ENCODE assay signal across 8 cellular contexts in the genomic region with DNA sequence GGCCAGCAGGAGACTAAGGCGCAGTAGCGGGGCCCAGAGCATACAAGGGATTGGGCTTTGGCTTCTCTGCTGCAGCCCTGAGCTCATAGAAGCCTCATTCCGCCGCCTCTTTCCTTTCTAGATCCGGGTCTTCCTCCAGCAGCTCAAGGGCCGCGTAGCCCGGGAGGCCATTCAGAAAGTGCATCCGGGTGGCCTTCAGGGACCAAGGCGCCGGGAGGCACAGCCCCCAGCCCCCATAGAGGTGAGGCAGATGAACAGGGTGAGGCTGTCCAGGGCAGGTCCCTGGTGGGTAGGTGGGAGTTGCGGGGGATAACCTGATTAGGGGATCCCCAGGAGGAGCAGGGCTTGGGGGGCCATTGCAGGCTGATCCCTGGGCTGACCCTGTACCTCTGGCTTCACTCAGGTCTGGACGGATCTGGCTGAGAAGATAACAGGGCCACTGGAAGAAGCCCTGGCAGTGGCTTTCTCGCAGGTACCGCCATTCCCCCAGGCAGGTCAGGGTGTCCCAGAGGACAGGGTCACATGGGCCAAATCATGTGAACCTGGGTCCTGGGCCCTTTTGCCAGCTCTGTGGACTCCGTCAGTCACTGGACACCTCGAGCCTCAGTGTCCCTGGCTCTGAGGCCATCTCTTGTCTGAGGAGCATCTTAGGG. TPM values are rescaled to one million over a fixed set of nuclear protein-coding genes. Genes with fewer than 3 reads are reported as not detected.
A peak's percentile ranks its signal among the peaks of the same experiment; 100 is the strongest.
DNase-seq lines count a peak whose midpoint lies in the region; ATAC-seq, FAIRE-seq and TF ChIP-seq lines count a peak whose summit lies in the region.

No MANE protein-coding gene starts in this region.

- H3K27ac ChIP-seq in A549 (peak overlapping the region in 1 of 2 experiments; percentile 57; a peak in 2 of 6 replicates), HUES48 (ENCODE audit: low read depth, low read length) (peak overlapping the region; percentile 16), mucosa of rectum (ENCODE audit: low read depth in 2 of 2, low read length in 2 of 2) (peak overlapping the region; percentile 80 to 90)

- ATAC-seq in A549 (no peak), HG02870 (IDR thresholded peaks at IDR 0.05; ENCODE audit: unreplicated experiment) (no peak), GM21423 (IDR thresholded peaks at IDR 0.05; ENCODE audit: unreplicated experiment) (no peak)

- H3K27me3 ChIP-seq in HUES48 (ENCODE audit: control insufficient read depth, insufficient read depth, low read length) (peaks cover 25% of the 10 kb centered on the region), mucosa of rectum (ENCODE audit: control insufficient read depth in 2 of 2, insufficient read depth in 2 of 2, low read length in 2 of 2) (peaks cover 9 to 14% of the 10 kb centered on the region in 2 donors)

- peak overlapping the region; percentile 89 to 96 (median 94) for H3K27ac Mint-ChIP-seq in brain

- H3K9me3 ChIP-seq in A549 (no peaks in the 10 kb centered on the region), HUES48 (ENCODE audit: control insufficient read depth, insufficient read depth, low read length) (no peaks in the 10 kb centered on the region), mucosa of rectum (ENCODE audit: control insufficient read depth in 2 of 2, low read length in 2 of 2) (no peaks in the 10 kb centered on the region)

- H3K4me1 Mint-ChIP-seq in brain, result peaks cover 54% of the 10 kb centered on the region

- CTCF ChIA-PET in A549 (lab: Yijun Ruan, JAX), result interaction anchor here (1.5 to 2.7 kb wide), 3 partner anchors 8 to 69 kb away, joined by 6 to 8 read pairs (median 7); no protein-coding TSS in a partner anchor

- no peaks in the 10 kb centered on the region for H3K36me3 Mint-ChIP-seq in brain

- DNase-seq in A549 (ENCODE audit: low read depth in 1 of 2, low spot score in 1 of 2), result no peak
- no peak for DNase-seq in NCI-H1436 treated with DMSO at 0.1 percent for 48 hours (lab: John Stamatoyannopoulos, UW)
- DNase-seq in SKM-1 (lab: John Stamatoyannopoulos, UW; ENCODE audit: unreplicated experiment), result no peak

- no peak for TF ChIP-seq EP300 in A549 (IDR thresholded peaks at IDR 0.05)

- H3K4me1 ChIP-seq in A549 (peaks cover 20% of the 10 kb centered on the region), HUES48 (ENCODE audit: control insufficient read depth, insufficient read depth, low read length) (0 out of 2 replicates have a peak, but pooled peaks cover 8% of the 10 kb centered on the region), mucosa of rectum (ENCODE audit: control insufficient read depth in 2 of 2, insufficient read depth in 2 of 2, low read length in 2 of 2) (peaks cover 33% of the 10 kb centered on the region in 2 donors)

- peak overlapping the region; percentile 87 to 96 (median 93) for H3K4me3 Mint-ChIP-seq in brain

- peaks cover 0 to 4% (median 0%) of the 10 kb centered on the region in 5 experiments for H3K9me3 Mint-ChIP-seq in brain

- peak overlapping the region; percentile 89 for H3K4me2 ChIP-seq in A549

- no peak for TF ChIP-seq CTCF in A549 (IDR thresholded peaks at IDR 0.05)
- no peak for TF ChIP-seq CTCF in brain (conservative IDR thresholded peaks at IDR 0.05)

- H3K36me3 ChIP-seq in HUES48 (ENCODE audit: control insufficient read depth, insufficient read depth, low read length), result peaks cover 11% of the 10 kb centered on the region; the same call in 1 of the 2 replicates
- H3K36me3 ChIP-seq in mucosa of rectum (ENCODE audit: control insufficient read depth in 2 of 2, insufficient read depth in 2 of 2, low read length in 2 of 2), result peaks cover 0 to 6% of the 10 kb centered on the region in 2 donors

- FAIRE-seq in A549 (lab: Jason Lieb, UNC), result no peak

- TF ChIP-seq POLR2A in A549 (IDR thresholded peaks at IDR 0.05; ENCODE audit: low read length), result no peak

- H3K27me3 Mint-ChIP-seq in brain, result peaks cover 37% of the 10 kb centered on the region

- POLR2A ChIA-PET in A549 (lab: Yijun Ruan, JAX), result no interaction called here

- H3K9ac ChIP-seq in HUES48 (ENCODE audit: low read depth, low read length) (no peak overlapping the region), mucosa of rectum (ENCODE audit: low read depth in 1 of 2, low read length in 2 of 2) (peak overlapping the region; percentile 58 to 83)

- H3K4me3 ChIP-seq in A549 (peak overlapping the region; percentile 42), HUES48 (ENCODE audit: low read depth, low read length) (peak overlapping the region; percentile 64), mucosa of rectum (ENCODE audit: low read length in 2 of 2) (peak overlapping the region; percentile 59 to 86)

- 80% methylated on average over 15 of the region's 17 CpGs for WGBS in A549 (ENCODE audit: missing lambda C conversion rate)

- TF ChIP-seq RAD21 in A549 (conservative IDR thresholded peaks at IDR 0.05 in 1 of 2, IDR thresholded peaks at IDR 0.05 in 1 of 2), result no peak

TF ChIP-seq in A549, 52 proteins besides CTCF, POLR2A, EP300 and RAD21:
- TF ChIP-seq EHF (CRISPR knock-in tag; IDR thresholded peaks at IDR 0.05) (no peak), RFX5 (IDR thresholded peaks at IDR 0.05) (no peak), HOXA7 (CRISPR knock-in tag; IDR thresholded peaks at IDR 0.05) (no peak), CHD2 (IDR thresholded peaks at IDR 0.05; ENCODE audit: low read length, partially characterized antibody) (no peak), CEBPB (IDR thresholded peaks at IDR 0.05) (no peak), TFCP2L1 (CRISPR knock-in tag; IDR thresholded peaks at IDR 0.05) (no peak), TP53 (CRISPR knock-in tag; IDR thresholded peaks at IDR 0.05) (no peak), CBX2 (IDR thresholded peaks at IDR 0.05; ENCODE audit: borderline replicate concordance, low read depth) (no peak), JUNB (IDR thresholded peaks at IDR 0.05) (no peak), KDM5A (IDR thresholded peaks at IDR 0.05) (no peak)

RNA-seq across cellular contexts. Expression of gene SNAPC2, which starts 1.3 kb away (rescaled TPM):
- polyA plus RNA-seq in A549 (2011; rRNA removed) (8.8 and 9.2 TPM in 2 replicates), A549 (2017; fragmentation: RNase III; extraction: RNeasy Plus Mini Kit Qiagen cat#74134 plus additional on column Dnase treatment) (13.4 to 13.8 TPM (median 13.8 TPM) in 3 replicates), brain (ENCODE audit: insufficient read depth, low read depth, low replicate concordance) (56.5 TPM)
- 17.1 and 22.8 TPM in 2 replicates for polyA plus RNA-seq in A549 (2012; cell fraction: cytosol; rRNA removed)
- polyA plus RNA-seq in A549 (2012; cell fraction: nucleus; rRNA removed), result 20.9 and 24.4 TPM in 2 replicates
- 8.2 and 10.5 TPM in 2 replicates for polyA minus RNA-seq in A549 (2011; rRNA and poly(A)+ RNA removed)

RNA-seq across cellular contexts. Expression of gene CTXN1, which starts 4.5 kb away (rescaled TPM):
- polyA plus RNA-seq in A549 (2011; rRNA removed) (0.79 and 1.2 TPM in 2 replicates), A549 (2017; fragmentation: RNase III; extraction: RNeasy Plus Mini Kit Qiagen cat#74134 plus additional on column Dnase treatment) (7.9 to 10.7 TPM (median 9.9 TPM) in 3 replicates), brain (ENCODE audit: insufficient read depth, low read depth, low replicate concordance) (260 TPM)
- 10.8 and 16.5 TPM in 2 replicates for polyA plus RNA-seq in A549 (2012; cell fraction: cytosol; rRNA removed)
- 11.0 and 16.2 TPM in 2 replicates for polyA plus RNA-seq in A549 (2012; cell fraction: nucleus; rRNA removed)
- polyA minus RNA-seq in A549 (2011; rRNA and poly(A)+ RNA removed), result 0.33 and 0.78 TPM in 2 replicates

RNA-seq across cellular contexts. Expression of gene TGFBR3L, which starts 6.8 kb away (rescaled TPM):
- polyA plus RNA-seq in A549 (2011; rRNA removed), result 0.21 and 0.40 TPM in 2 replicates
- 1.2 and 2.0 TPM in 2 replicates for polyA plus RNA-seq in A549 (2012; cell fraction: cytosol; rRNA removed)
- 1.2 and 3.0 TPM in 2 replicates for polyA plus RNA-seq in A549 (2012; cell fraction: nucleus; rRNA removed)
- 0.70 to 1.4 TPM (median 1.2 TPM) in 3 replicates for polyA plus RNA-seq in A549 (2017; fragmentation: RNase III; extraction: RNeasy Plus Mini Kit Qiagen cat#74134 plus additional on column Dnase treatment)
- polyA minus RNA-seq in A549 (2011; rRNA and poly(A)+ RNA removed), result 0.39 TPM in 1 of 2 replicates, not detected in the other
- polyA plus RNA-seq in brain (ENCODE audit: insufficient read depth, low read depth, low replicate concordance), result 13.6 TPM

RNA-seq across cellular contexts. Expression of gene MAP2K7, which starts 17.8 kb away (rescaled TPM):
- polyA plus RNA-seq in A549 (2011; rRNA removed) (5.5 TPM in 2 replicates), A549 (2017; fragmentation: RNase III; extraction: RNeasy Plus Mini Kit Qiagen cat#74134 plus additional on column Dnase treatment) (17.4 to 19.4 TPM (median 19.3 TPM) in 3 replicates), brain (ENCODE audit: insufficient read depth, low read depth, low replicate concordance) (76.0 TPM)
- polyA plus RNA-seq in A549 (2012; cell fraction: cytosol; rRNA removed), result 9.3 and 12.9 TPM in 2 replicates
- 37.3 and 41.7 TPM in 2 replicates for polyA plus RNA-seq in A549 (2012; cell fraction: nucleus; rRNA removed)
- polyA minus RNA-seq in A549 (2011; rRNA and poly(A)+ RNA removed), result 6.1 and 9.4 TPM in 2 replicates

RNA-seq across cellular contexts. Expression of gene TIMM44, which starts 22.0 kb away (rescaled TPM):
- polyA plus RNA-seq in A549 (2011; rRNA removed) (23.0 and 53.2 TPM in 2 replicates), A549 (2017; fragmentation: RNase III; extraction: RNeasy Plus Mini Kit Qiagen cat#74134 plus additional on column Dnase treatment) (29.7 to 37.9 TPM (median 33.4 TPM) in 3 replicates), brain (ENCODE audit: insufficient read depth, low read depth, low replicate concordance) (51.2 TPM)
- polyA plus RNA-seq in A549 (2012; cell fraction: cytosol; rRNA removed), result 69.3 and 79.1 TPM in 2 replicates
- 132 and 180 TPM in 2 replicates for polyA plus RNA-seq in A549 (2012; cell fraction: nucleus; rRNA removed)
- 22.9 and 24.2 TPM in 2 replicates for polyA minus RNA-seq in A549 (2011; rRNA and poly(A)+ RNA removed)

Comparison
In these comparisons a context has a peak if more than half of its experiments do, and no peak if none do; other contexts are left out.
1. RNA of gene CTXN1, which starts 4.5 kb away (polyA plus RNA-seq): 260 TPM in brain (single experiment); 0.79 to 16.5 TPM in A549; every median in the first group is over 10 times any median in the second.
2. Peak in every context shown above with its lines, with median percentiles within 50 percentile points of each other: H3K4me3 ChIP-seq.